12 cellular contexts compared by ENCODE assay signal in the genomic region with DNA sequence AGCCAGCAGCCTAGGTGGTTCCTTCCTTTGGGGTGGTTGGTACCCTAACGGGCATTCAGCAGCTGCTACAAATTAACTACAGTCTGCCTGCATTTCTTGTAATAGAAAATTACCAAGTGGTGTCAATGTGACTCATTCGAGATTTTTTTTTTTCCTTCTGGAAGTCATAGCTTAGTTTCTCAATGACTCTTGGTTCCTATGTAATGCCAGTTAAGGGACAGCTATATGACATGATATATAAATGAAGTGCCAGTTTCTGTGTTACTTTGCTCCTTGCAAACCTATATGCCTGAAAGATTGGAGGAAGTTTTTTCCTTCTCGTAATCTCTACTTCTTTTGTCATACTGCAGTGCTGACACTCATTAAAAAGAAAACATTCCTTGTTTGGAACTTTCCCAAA. TPM values are rescaled to one million over a fixed set of nuclear protein-coding genes. Genes with fewer than 3 reads are reported as not detected.
DNase-seq lines count a peak whose midpoint lies in the region; ATAC-seq, FAIRE-seq and TF ChIP-seq lines count a peak whose summit lies in the region.
"Had no signal": no experiment of that assay in that cellular context is flagged by ENCODE, and none has a peak within 500 bp of the region (broad histone marks: within the 10 kb centered on the region; RNA-seq: fewer than 3 reads in every experiment).

No MANE protein-coding gene starts in this region.

- intact Hi-C loops in heart right ventricle (cut with DNase I), result loop anchor here in 2 of 10 donors (5.0 to 10.0 kb wide), 2 partner anchors 64 to 131 kb away; partner anchors contain the start of genes ALDH9A1 (in 2 of the 2) and TMCO1 (in 1 of the 2)
- intact Hi-C loops in left ventricle myocardium superior (cut with micrococcal nuclease), result no loop called here

- WGBS in heart right ventricle, 2 donors, result 32 to 38% methylated on average over 3 of the region's 3 CpGs

- no peak for TF ChIP-seq CTCF in heart right ventricle (IDR thresholded peaks at IDR 0.05)
- TF ChIP-seq CTCF in fibroblast of villous mesenchyme (IDR thresholded peaks at IDR 0.05; ENCODE audit: insufficient read depth, low read depth, low read length), result no peak
- no peak for TF ChIP-seq CTCF in thoracic aorta (IDR thresholded peaks at IDR 0.05)

- H3K4me1 ChIP-seq in heart right ventricle, result peaks cover 4 to 74% (median 62%) of the 10 kb centered on the region in 9 donors
- peaks cover 34 to 58% of the 10 kb centered on the region in 2 donors for H3K4me1 ChIP-seq in thoracic aorta (ENCODE audit: control insufficient read depth in 1 of 2, low read depth in 2 of 2)

- FAIRE-seq in RCC 7860 (lab: Jason Lieb, UNC), result peak; percentile 35

- H3K9me3 ChIP-seq in heart right ventricle (no peaks in the 10 kb centered on the region), thoracic aorta (no peaks in the 10 kb centered on the region)

- DNase-seq in heart right ventricle (no peak), left ventricle myocardium superior (no peak), RCC 7860 (ENCODE audit: low spot score) (peak; percentile 17), fibroblast of villous mesenchyme (ENCODE audit: low read depth) (peak; percentile 39), thoracic aorta (ENCODE audit: low spot score) (no peak), SKM-1 treated with dmso at 0.1 percent for 144 hours (lab: John Stamatoyannopoulos, UW; ENCODE audit: unreplicated experiment) (no peak)
- DNase-seq: CD8-positive, alpha-beta T cell; mesendoderm; NCI-H446 treated with DMSO at 0.1 percent for 48 hours had no signal

- H3K27ac ChIP-seq in heart right ventricle, result peak overlapping the region in 9 of 10 donors; percentile 87 to 97 (median 93)
- peak overlapping the region in 1 of 2 donors; percentile 4 for H3K27ac ChIP-seq in thoracic aorta

- ATAC-seq in heart right ventricle (no peak), left ventricle myocardium superior (no peak), thoracic aorta (ENCODE audit: insufficient number of reproducible peaks, low FRiP score, low read depth) (no peak), GM19455 (IDR thresholded peaks at IDR 0.05; ENCODE audit: unreplicated experiment) (no peak), GM21737 (IDR thresholded peaks at IDR 0.05; ENCODE audit: unreplicated experiment) (no peak)
- ATAC-seq: CD8-positive, alpha-beta T cell; HCT116 had no signal

- H3K36me3 ChIP-seq in heart right ventricle (peaks cover 0 to 31% (median 0%) of the 10 kb centered on the region in 9 donors), thoracic aorta (no peaks in the 10 kb centered on the region)

- H3K27me3 ChIP-seq in heart right ventricle (no peaks in the 10 kb centered on the region), thoracic aorta (replicated peaks; ENCODE audit: insufficient read depth) (no peaks in the 10 kb centered on the region)

- H3K4me3 ChIP-seq in heart right ventricle (peak overlapping the region in 9 of 10 donors; percentile 66 to 96 (median 81)), fibroblast of villous mesenchyme (ENCODE audit: low read depth, low read length) (no peak overlapping the region), thoracic aorta (peak overlapping the region; percentile 8)

RNA-seq across cellular contexts. Expression of gene MGST3, which starts 2.6 kb away (rescaled TPM):
- total RNA-seq in heart right ventricle (1,000 to 10,000 TPM in 1 of 10 donors, 100 to 1,000 TPM in 9; 545 to 1,002 (median 844) TPM), left ventricle myocardium superior (648 TPM), fibroblast of villous mesenchyme (126 and 135 TPM in 2 replicates), thoracic aorta (100 to 1,000 TPM; 160 to 252 TPM)
- polyA plus RNA-seq in heart right ventricle, result 100 to 1,000 TPM; 425 to 837 TPM

Comparison
In these comparisons a context has a peak if more than half of its experiments do, and no peak if none do; other contexts are left out.
1. DNase-seq: peak in RCC 7860 (single experiment) and fibroblast of villous mesenchyme (single experiment); none in heart right ventricle (0 of 2), left ventricle myocardium superior (single experiment), thoracic aorta (single experiment) and SKM-1 treated with dmso at 0.1 percent for 144 hours (single experiment).